Comparison of ENCODE assay signal across 21 cellular contexts in genomic region chr2:206471524-206472062, GRCh38.
"Had no signal": no experiment of that assay in that cellular context is flagged by ENCODE, and none has a peak within 500 bp of the region (broad histone marks: within the 10 kb centered on the region; RNA-seq: fewer than 3 reads in every experiment).

No MANE protein-coding gene starts in this region.

- H3K9me3 ChIP-seq: breast epithelium, testis, vagina had no signal

- DNase-seq: activated CD4-positive, CD25-positive, alpha-beta regulatory T cell treated with anti-CD3 and anti-CD28 coated beads, Interleukin-2, amount 50 U/mL, for 72 hours; activated naive CD4-positive, alpha-beta T cell treated with Interleukin-2 at 50 U/mL for 16 hours; activated naive CD8-positive, alpha-beta T cell treated with anti-CD3 and anti-CD28 coated beads for 36 hours; activated T-cell treated with anti-CD3 and anti-CD28 coated beads, Interleukin-2, amount 50 U/mL, for 4 hours; amniotic stem cell; endodermal cell; heart right ventricle; islet precursor cell; left cardiac atrium; midbrain; natural killer cell; stimulated activated CD4-positive, alpha-beta T cell treated with anti-CD3 and anti-CD28 coated beads, Interleukin-2, amount 100 ng/mL, for 48 hours; stimulated activated CD8-positive, alpha-beta memory T cell treated with anti-CD3 and anti-CD28 coated beads, Interleukin-4, amount 100 ng/mL, for 48 hours; stimulated activated naive B cell treated with anti-CD40 and anti-IgM and Interleukin-4, amounts not matched to agents 10 μg/mL and 1 μg/mL and 100 μg/mL, for 72 hours; testis; trophoblast cell had no signal

- H3K27ac ChIP-seq: breast epithelium, coronary artery, epithelial cell of prostate, heart right ventricle, testis, vagina, VCaP had no signal

- H3K4me1 ChIP-seq: breast epithelium, testis, vagina had no signal

- H3K27me3 ChIP-seq: breast epithelium, heart right ventricle, testis, vagina had no signal

- H3K36me3 ChIP-seq: breast epithelium, heart right ventricle, vagina had no signal

- H3K4me3 ChIP-seq: breast epithelium, coronary artery, heart right ventricle, testis, vagina had no signal

- ATAC-seq: activated T-cell treated with anti-CD3 and anti-CD28 coated beads, Interleukin-2, amount 50 U/mL, for 4 hours; heart right ventricle; left cardiac atrium; natural killer cell had no signal
